In the genomic region with DNA sequence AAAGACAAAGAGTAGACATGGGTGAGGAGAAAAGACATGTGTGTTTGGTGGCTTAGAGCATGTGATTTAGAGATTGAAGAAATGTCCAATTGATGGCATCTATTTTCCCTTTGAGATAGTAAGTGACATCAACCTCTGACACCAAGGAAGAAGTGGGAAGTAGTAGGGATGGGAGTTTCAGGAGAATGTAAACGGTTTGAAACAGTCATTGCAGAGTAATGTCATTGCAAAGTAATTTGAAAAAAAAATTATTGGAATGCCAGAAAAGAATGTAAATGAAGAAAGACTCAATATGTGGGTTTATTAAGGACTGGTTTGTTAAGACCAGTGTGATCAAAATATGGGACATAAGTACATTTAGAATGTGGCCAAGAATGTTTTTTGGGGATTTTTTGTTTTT, we compare ENCODE assay signal across 30 cellular contexts. TPM values are rescaled to one million over a fixed set of nuclear protein-coding genes. Genes with fewer than 3 reads are reported as not detected.
DNase-seq lines count a peak whose midpoint lies in the region; ATAC-seq, FAIRE-seq and TF ChIP-seq lines count a peak whose summit lies in the region.
"Had no signal": no experiment of that assay in that cellular context is flagged by ENCODE, and none has a peak within 500 bp of the region (broad histone marks: within the 10 kb centered on the region; RNA-seq: fewer than 3 reads in every experiment).

No MANE protein-coding gene starts in this region.

- POLR2A ChIA-PET in A549 (lab: Yijun Ruan, JAX), result no interaction called here
- POLR2A ChIA-PET in SK-N-SH (lab: Yijun Ruan, JAX), result interaction anchor here (0.6 to 1.1 kb wide), 2 partner anchors 15 to 27 kb away, joined by 3 to 4 read pairs; a partner anchor contains a TSS
- POLR2A ChIA-PET in PC-9 (lab: Charles Lee; ENCODE audit: unreplicated experiment), result no interaction called here

- H3K27me3 ChIP-seq in SK-N-SH (ENCODE audit: insufficient read depth) (no peaks in the 10 kb centered on the region), PC-9 (ENCODE audit: insufficient read depth, low read depth) (no peaks in the 10 kb centered on the region)
- H3K27me3 ChIP-seq: BE2C, gastroesophageal sphincter, ovary, tibial artery had no signal

- TF ChIP-seq EP300 in A549 (IDR thresholded peaks at IDR 0.05) (no peak), SK-N-SH (IDR thresholded peaks at IDR 0.05; ENCODE audit: borderline replicate concordance in 1 of 2, low read depth in 1 of 2, low read length in 1 of 2) (no peak)

- ATAC-seq in A549, result no peak
- ATAC-seq in HG02610 (IDR thresholded peaks at IDR 0.05; ENCODE audit: unreplicated experiment), result no peak
- no peak for ATAC-seq in activated T-cell treated with anti-CD3 and anti-CD28 coated beads, Interleukin-2, amount 50 U/mL, for 72 hours (replicated peaks in 1 of 2)
- ATAC-seq: activated naive CD8-positive, alpha-beta T cell treated with anti-CD3 and anti-CD28 coated beads, Interleukin-2, amount 50 U/mL, for 24 hours; activated T-cell treated with anti-CD3 and anti-CD28 coated beads, Interleukin-2, amount 50 U/mL, for 4 hours; gastroesophageal sphincter; HepG2; Right ventricle myocardium inferior had no signal

- BruUV-seq in PC-9 (replicated peaks; lab: Mats Ljungman, UMichigan), result no TSS peak

- DNase-seq in A549 (ENCODE audit: low read depth in 1 of 2, low spot score in 1 of 2), result no peak
- peak; percentile 53 for DNase-seq in GM04503 (ENCODE audit: low read depth)
- DNase-seq in SK-N-SH, result no peak
- DNase-seq in fibroblast of pulmonary artery (ENCODE audit: low read depth), result peak; percentile 51
- no peak for DNase-seq in activated T-cell treated with anti-CD3 and anti-CD28 coated beads, Interleukin-2, amount 50 U/mL, for 72 hours
- no peak for DNase-seq in PC-9
- DNase-seq in effector CD4-positive, alpha-beta T cell, result no peak
- DNase-seq: 8988T; activated CD4-positive, alpha-beta T cell treated with anti-CD3 and anti-CD28 coated beads, Interleukin-2, amount 10 ng/mL, durations not matched to agents 24 days and 14 days; activated naive CD8-positive, alpha-beta T cell treated with anti-CD3 and anti-CD28 coated beads, Interleukin-2, amount 50 U/mL, for 24 hours; activated T-cell treated with anti-CD3 and anti-CD28 coated beads, Interleukin-2, amount 50 U/mL, for 4 hours; BE2C; DMS53; effector memory CD4-positive, alpha-beta T cell; GF-D8; islet precursor cell; NCI-H1694; ovary; T-helper 9 cell; tibial artery had no signal

- H3K9ac ChIP-seq in SK-N-SH, result no peak overlapping the region

- H3F3A ChIP-seq in SK-N-SH (replicated peaks; ENCODE audit: insufficient read depth), result peaks cover 9% of the 10 kb centered on the region
- H3F3A ChIP-seq in PC-9 (ENCODE audit: insufficient read depth, low read depth), result no peaks in the 10 kb centered on the region

- TF ChIP-seq POLR2A in A549 (IDR thresholded peaks at IDR 0.05; ENCODE audit: low read length), result no peak

- no peaks in the 10 kb centered on the region for H3K4me1 Mint-ChIP-seq in activated T-cell treated with anti-CD3 and anti-CD28 coated beads, Interleukin-2, amount 50 U/mL, for 72 hours (ENCODE audit: low read depth)
- H3K4me1 Mint-ChIP-seq: activated CD4-positive, alpha-beta T cell treated with anti-CD3 and anti-CD28 coated beads, Interleukin-2, amount 10 ng/mL, durations not matched to agents 24 days and 14 days; activated naive CD8-positive, alpha-beta T cell treated with anti-CD3 and anti-CD28 coated beads, Interleukin-2, amount 50 U/mL, for 24 hours; nephron had no signal

- H3K4me1 ChIP-seq in A549 (peaks cover 15% of the 10 kb centered on the region), SK-N-SH (ENCODE audit: control insufficient read depth in 1 of 2, insufficient read depth in 2 of 2, low read depth in 1 of 2, low read length in 1 of 2) (peaks cover 14 to 29% of the 10 kb centered on the region in 2 experiments; a peak in 3 of 4 replicates), PC-9 (replicated peaks; ENCODE audit: insufficient read depth) (no peaks in the 10 kb centered on the region)
- H3K4me1 ChIP-seq: BE2C, gastroesophageal sphincter, tibial artery had no signal

- TF ChIP-seq RAD21 in A549 (conservative IDR thresholded peaks at IDR 0.05 in 1 of 2, IDR thresholded peaks at IDR 0.05 in 1 of 2) (no peak), SK-N-SH (IDR thresholded peaks at IDR 0.05; ENCODE audit: low read length) (no peak)

- H3K9me3 Mint-ChIP-seq in activated T-cell treated with anti-CD3 and anti-CD28 coated beads, Interleukin-2, amount 50 U/mL, for 72 hours, result peaks cover 0 to 2% of the 10 kb centered on the region in 2 donors
- H3K9me3 Mint-ChIP-seq: activated CD4-positive, alpha-beta T cell treated with anti-CD3 and anti-CD28 coated beads, Interleukin-2, amount 10 ng/mL, durations not matched to agents 24 days and 14 days; activated naive CD8-positive, alpha-beta T cell treated with anti-CD3 and anti-CD28 coated beads, Interleukin-2, amount 50 U/mL, for 24 hours; activated T-cell treated with anti-CD3 and anti-CD28 coated beads, Interleukin-2, amount 50 U/mL, for 4 hours; nephron had no signal

- CTCF ChIA-PET in A549 (lab: Yijun Ruan, JAX), result interaction anchor here (1.2 kb wide), 1 partner anchor 45 kb away, joined by 3 read pairs; no protein-coding TSS in a partner anchor
- CTCF ChIA-PET in SK-N-SH (lab: Yijun Ruan, JAX), result no interaction called here
- CTCF ChIA-PET in PC-9 (lab: Charles Lee), result no interaction called here

- no peaks in the 10 kb centered on the region for H4K20me1 ChIP-seq in SK-N-SH (ENCODE audit: insufficient read depth)
- H4K20me1 ChIP-seq in PC-9 (ENCODE audit: insufficient read depth), result no peaks in the 10 kb centered on the region

- H2AFZ ChIP-seq in SK-N-SH (ENCODE audit: low read depth) (peak overlapping the region; percentile 6; the same call in 1 of the 2 replicates), PC-9 (no peak overlapping the region)

- H3K9me3 ChIP-seq in A549 (no peaks in the 10 kb centered on the region), SK-N-SH (no peaks in the 10 kb centered on the region), PC-9 (ENCODE audit: insufficient read depth, low read depth) (no peaks in the 10 kb centered on the region)
- H3K9me3 ChIP-seq: BE2C, gastroesophageal sphincter, ovary, tibial artery had no signal

- TF ChIP-seq CTCF in A549 (IDR thresholded peaks at IDR 0.05), result no peak
- no peak for TF ChIP-seq CTCF in SK-N-SH (IDR thresholded peaks at IDR 0.05)
- TF ChIP-seq CTCF in fibroblast of pulmonary artery (IDR thresholded peaks at IDR 0.05; ENCODE audit: low read length, missing control alignments), result no peak
- no peak for TF ChIP-seq CTCF in PC-9 (conservative IDR thresholded peaks at IDR 0.05)

- H3K4me2 ChIP-seq in A549, result no peak overlapping the region
- peak overlapping the region; percentile 8; the same call in 1 of the 2 replicates for H3K4me2 ChIP-seq in SK-N-SH
- no peak overlapping the region for H3K4me2 ChIP-seq in PC-9

- 15% methylated on average over 1 of the region's 1 CpG for WGBS in A549 (ENCODE audit: missing lambda C conversion rate)
- WGBS in SK-N-SH (ENCODE audit: low lambda C conversion rate), result 21% methylated on average over 1 of the region's 1 CpG

- no peak overlapping the region for H3K4me3 Mint-ChIP-seq in activated T-cell treated with anti-CD3 and anti-CD28 coated beads, Interleukin-2, amount 50 U/mL, for 72 hours
- H3K4me3 Mint-ChIP-seq: activated CD4-positive, alpha-beta T cell treated with anti-CD3 and anti-CD28 coated beads, Interleukin-2, amount 10 ng/mL, durations not matched to agents 24 days and 14 days; activated naive CD8-positive, alpha-beta T cell treated with anti-CD3 and anti-CD28 coated beads, Interleukin-2, amount 50 U/mL, for 24 hours; activated T-cell treated with anti-CD3 and anti-CD28 coated beads, Interleukin-2, amount 50 U/mL, for 4 hours; nephron had no signal

- no peaks in the 10 kb centered on the region for H3K79me2 ChIP-seq in SK-N-SH (ENCODE audit: insufficient read depth)
- H3K79me2 ChIP-seq in PC-9 (ENCODE audit: low read depth), result no peaks in the 10 kb centered on the region

- peak; percentile 18 for FAIRE-seq in A549 (lab: Jason Lieb, UNC)
- FAIRE-seq: HepG2 had no signal

- intact Hi-C loops in PC-9 (cut with micrococcal nuclease; ENCODE audit: unreplicated experiment), result no loop called here

- H3K9me2 ChIP-seq in SK-N-SH (no peaks in the 10 kb centered on the region), PC-9 (ENCODE audit: insufficient read depth) (no peaks in the 10 kb centered on the region)

- H3K36me3 Mint-ChIP-seq in activated T-cell treated with anti-CD3 and anti-CD28 coated beads, Interleukin-2, amount 50 U/mL, for 72 hours (ENCODE audit: insufficient read depth in 2 of 2), result no peaks in the 10 kb centered on the region

- H3K27me3 Mint-ChIP-seq in activated T-cell treated with anti-CD3 and anti-CD28 coated beads, Interleukin-2, amount 50 U/mL, for 72 hours (ENCODE audit: low read depth), result peaks cover 6% of the 10 kb centered on the region

- H3K36me3 ChIP-seq in SK-N-SH (replicated peaks in 1 of 2; ENCODE audit: control insufficient read depth in 1 of 2, insufficient read depth in 2 of 2, low read length in 1 of 2) (no peaks in the 10 kb centered on the region), PC-9 (ENCODE audit: low read depth) (no peaks in the 10 kb centered on the region)
- H3K36me3 ChIP-seq: BE2C, gastroesophageal sphincter, ovary, tibial artery had no signal

- no peak overlapping the region for H3K4me3 ChIP-seq in A549
- H3K4me3 ChIP-seq in SK-N-SH (ENCODE audit: low read depth in 2 of 2, low read length in 1 of 2), result no peak overlapping the region
- no peak overlapping the region for H3K4me3 ChIP-seq in fibroblast of pulmonary artery (replicated peaks; ENCODE audit: low read depth, low read length)
- H3K4me3 ChIP-seq in PC-9, result no peak overlapping the region
- H3K4me3 ChIP-seq: gastroesophageal sphincter, ovary, tibial artery had no signal

- H3K27ac ChIP-seq in A549 (peak overlapping the region in 1 of 2 experiments; percentile 58; a peak in 2 of 6 replicates), SK-N-SH (ENCODE audit: low read depth in 2 of 2, low read length in 1 of 2) (no peak overlapping the region), PC-9 (no peak overlapping the region)
- H3K27ac ChIP-seq: gastroesophageal sphincter, ovary, tibial artery, VCaP had no signal

- H3K27ac Mint-ChIP-seq in activated T-cell treated with anti-CD3 and anti-CD28 coated beads, Interleukin-2, amount 50 U/mL, for 72 hours, result no peak overlapping the region
- H3K27ac Mint-ChIP-seq: activated CD4-positive, alpha-beta T cell treated with anti-CD3 and anti-CD28 coated beads, Interleukin-2, amount 10 ng/mL, durations not matched to agents 24 days and 14 days; activated naive CD8-positive, alpha-beta T cell treated with anti-CD3 and anti-CD28 coated beads, Interleukin-2, amount 50 U/mL, for 24 hours; nephron had no signal

RNA-seq across cellular contexts. Expression of a gene that starts 26.6 kb away (rescaled TPM):
- polyA plus RNA-seq in A549 (2011; rRNA removed), result 23.4 and 31.1 TPM in 2 replicates
- 11.2 and 11.5 TPM in 2 replicates for polyA plus RNA-seq in A549 (2012; cell fraction: cytosol; rRNA removed)
- polyA plus RNA-seq in A549 (2012; cell fraction: nucleus; rRNA removed), result 4.6 and 5.5 TPM in 2 replicates
- polyA plus RNA-seq in A549 (2017; fragmentation: RNase III; extraction: RNeasy Plus Mini Kit Qiagen cat#74134 plus additional on column Dnase treatment), result 26.3 to 34.8 TPM (median 33.4 TPM) in 3 replicates
- 5.6 and 6.9 TPM in 2 replicates for polyA minus RNA-seq in A549 (2011; rRNA and poly(A)+ RNA removed)
- polyA plus RNA-seq in SK-N-SH (2012; rRNA removed), result 9.8 and 11.5 TPM in 2 replicates
- polyA plus RNA-seq in SK-N-SH (2012; cell fraction: cytosol; rRNA removed), result 13.4 and 17.0 TPM in 2 replicates
- polyA plus RNA-seq in SK-N-SH (2012; cell fraction: nucleus; rRNA removed), result 4.4 and 4.7 TPM in 2 replicates
- not detected for total RNA-seq in activated T-cell treated with anti-CD3 and anti-CD28 coated beads, Interleukin-2, amount 50 U/mL, for 72 hours
- total RNA-seq in PC-9 (2021), result 2.3 and 4.4 TPM in 2 replicates
- total RNA-seq: activated CD4-positive, alpha-beta T cell treated with anti-CD3 and anti-CD28 coated beads, Interleukin-2, amount 10 ng/mL, durations not matched to agents 24 days and 14 days; activated CD8-positive, alpha-beta memory T cell treated with anti-CD3 and anti-CD28 coated beads for 36 hours; HepG2 had no signal
- polyA plus RNA-seq: HepG2 had no signal

RNA-seq across cellular contexts. Expression of a gene that starts 41.7 kb away (rescaled TPM):
- not detected in 2 replicates for polyA plus RNA-seq in A549 (2011; rRNA removed)
- polyA plus RNA-seq in A549 (2012; cell fraction: cytosol; rRNA removed), result not detected in 2 replicates
- polyA plus RNA-seq in A549 (2012; cell fraction: nucleus; rRNA removed), result not detected in 2 replicates
- polyA plus RNA-seq in A549 (2017; fragmentation: RNase III; extraction: RNeasy Plus Mini Kit Qiagen cat#74134 plus additional on column Dnase treatment), result not detected in 3 replicates
- not detected in 2 replicates for polyA minus RNA-seq in A549 (2011; rRNA and poly(A)+ RNA removed)
- polyA plus RNA-seq in SK-N-SH (2012; rRNA removed), result 0.15 TPM in 1 of 2 replicates, not detected in the other
- polyA plus RNA-seq in SK-N-SH (2012; cell fraction: cytosol; rRNA removed), result 0.08 and 0.13 TPM in 2 replicates
- polyA plus RNA-seq in SK-N-SH (2012; cell fraction: nucleus; rRNA removed), result 0.07 and 0.31 TPM in 2 replicates
- not detected for total RNA-seq in activated T-cell treated with anti-CD3 and anti-CD28 coated beads, Interleukin-2, amount 50 U/mL, for 72 hours
- total RNA-seq in PC-9 (2021), result 1.1 TPM in 1 of 2 replicates, not detected in the other
- total RNA-seq: activated CD4-positive, alpha-beta T cell treated with anti-CD3 and anti-CD28 coated beads, Interleukin-2, amount 10 ng/mL, durations not matched to agents 24 days and 14 days; activated CD8-positive, alpha-beta memory T cell treated with anti-CD3 and anti-CD28 coated beads for 36 hours; activated T-cell treated with anti-CD3 and anti-CD28 coated beads, Interleukin-2, amount 50 U/mL, for 4 hours; epithelial cell of proximal tubule; gastroesophageal sphincter; HepG2; LHCN-M2; lower leg skin; Right ventricle myocardium inferior had no signal
- polyA plus RNA-seq: HepG2 had no signal

RNA-seq across cellular contexts. Expression of a gene that starts 56.0 kb away (rescaled TPM):
- polyA plus RNA-seq in A549 (2011; rRNA removed) (51.0 and 64.3 TPM in 2 replicates), A549 (2017; fragmentation: RNase III; extraction: RNeasy Plus Mini Kit Qiagen cat#74134 plus additional on column Dnase treatment) (27.5 to 31.5 TPM (median 31.0 TPM) in 3 replicates), SK-N-SH (2012; rRNA removed) (20.1 and 27.7 TPM in 2 replicates)
- 14.1 and 14.8 TPM in 2 replicates for polyA plus RNA-seq in A549 (2012; cell fraction: cytosol; rRNA removed)
- polyA plus RNA-seq in A549 (2012; cell fraction: nucleus; rRNA removed), result 5.4 and 10.6 TPM in 2 replicates
- polyA minus RNA-seq in A549 (2011; rRNA and poly(A)+ RNA removed), result 4.6 and 9.1 TPM in 2 replicates
- 33.3 and 44.5 TPM in 2 replicates for polyA plus RNA-seq in SK-N-SH (2012; cell fraction: cytosol; rRNA removed)
- polyA plus RNA-seq in SK-N-SH (2012; cell fraction: nucleus; rRNA removed), result 11.5 and 16.6 TPM in 2 replicates
- 10 to 100 TPM; 21.1 to 23.8 TPM for total RNA-seq in activated T-cell treated with anti-CD3 and anti-CD28 coated beads, Interleukin-2, amount 50 U/mL, for 72 hours
- total RNA-seq in PC-9 (2021), result 39.5 and 43.0 TPM in 2 replicates

RNA-seq across cellular contexts. Expression of a gene that starts 57.6 kb away (rescaled TPM):
- polyA plus RNA-seq in A549 (2011; rRNA removed) (128 and 172 TPM in 2 replicates), A549 (2017; fragmentation: RNase III; extraction: RNeasy Plus Mini Kit Qiagen cat#74134 plus additional on column Dnase treatment) (156 to 182 TPM (median 163 TPM) in 3 replicates), SK-N-SH (2012; rRNA removed) (16.9 and 17.7 TPM in 2 replicates)
- 199 and 224 TPM in 2 replicates for polyA plus RNA-seq in A549 (2012; cell fraction: cytosol; rRNA removed)
- polyA plus RNA-seq in A549 (2012; cell fraction: nucleus; rRNA removed), result 139 and 305 TPM in 2 replicates
- polyA minus RNA-seq in A549 (2011; rRNA and poly(A)+ RNA removed), result 56.3 and 65.3 TPM in 2 replicates
- 14.4 and 15.5 TPM in 2 replicates for polyA plus RNA-seq in SK-N-SH (2012; cell fraction: cytosol; rRNA removed)
- polyA plus RNA-seq in SK-N-SH (2012; cell fraction: nucleus; rRNA removed), result 9.0 and 11.9 TPM in 2 replicates
- total RNA-seq in activated T-cell treated with anti-CD3 and anti-CD28 coated beads, Interleukin-2, amount 50 U/mL, for 72 hours, result under 1 TPM; 0.34 to 0.51 TPM
- 67.3 and 86.1 TPM in 2 replicates for total RNA-seq in PC-9 (2021)
- total RNA-seq: activated CD4-positive, alpha-beta T cell treated with anti-CD3 and anti-CD28 coated beads, Interleukin-2, amount 10 ng/mL, durations not matched to agents 24 days and 14 days; activated CD8-positive, alpha-beta memory T cell treated with anti-CD3 and anti-CD28 coated beads for 36 hours had no signal

Comparison
In these comparisons a context has a peak if more than half of its experiments do, and no peak if none do; other contexts are left out.
1. DNase-seq: peak in GM04503 (single experiment) and fibroblast of pulmonary artery (single experiment); none in A549 (0 of 2), SK-N-SH (single experiment), activated T-cell treated with anti-CD3 and anti-CD28 coated beads, Interleukin-2, amount 50 U/mL, for 72 hours (0 of 2), PC-9 (0 of 2) and effector CD4-positive, alpha-beta T cell (single experiment).